37 cellular contexts compared by ENCODE assay signal in genomic region chr2:151391436-151391835, GRCh38. TPM values are rescaled to one million over a fixed set of nuclear protein-coding genes. Genes with fewer than 3 reads are reported as not detected.
"Had no signal": no experiment of that assay in that cellular context is flagged by ENCODE, and none has a peak within 500 bp of the region (broad histone marks: within the 10 kb centered on the region; RNA-seq: fewer than 3 reads in every experiment).

No MANE protein-coding gene starts in this region.

- H3K9me3 ChIP-seq: adrenal gland, body of pancreas had no signal

- H3K27ac ChIP-seq: adrenal gland, body of pancreas, brain microvascular endothelial cell, cardiac muscle cell, WERI-Rb-1 had no signal

- H3K4me3 ChIP-seq: adrenal gland, body of pancreas, cardiac muscle cell had no signal

- H3K36me3 ChIP-seq: adrenal gland, brain microvascular endothelial cell, cardiac muscle cell, WERI-Rb-1 had no signal

- H3K27me3 ChIP-seq: adrenal gland, body of pancreas, brain microvascular endothelial cell, cardiac muscle cell had no signal

- H3K4me1 ChIP-seq: adrenal gland, body of pancreas had no signal

- DNase-seq: activated CD4-positive, alpha-beta memory T cell treated with anti-CD3 and anti-CD28 coated beads, Interleukin-2, amount 10 ng/mL, durations not matched to agents 7 days and 5 days; activated CD4-positive, alpha-beta T cell treated with anti-CD3 and anti-CD28 coated beads for 1 hour; activated CD4-positive, alpha-beta T cell treated with anti-CD3 and anti-CD28 coated beads for 36 hours; activated CD4-positive, alpha-beta T cell treated with anti-CD3 and anti-CD28 coated beads for 48 hours; activated CD4-positive, alpha-beta T cell treated with anti-CD3 and anti-CD28 coated beads, Interleukin-2, amount 10 ng/mL, durations not matched to agents 7 days and 5 days; activated CD4-positive, alpha-beta T cell treated with anti-CD3 and anti-CD28 coated beads, Interleukin-2, amount 50 U/mL, for 48 hours; activated CD4-positive, CD25-positive, alpha-beta regulatory T cell; activated CD8-positive, alpha-beta memory T cell treated with anti-CD3 and anti-CD28 coated beads for 24 hours; activated CD8-positive, alpha-beta memory T cell treated with anti-CD3 and anti-CD28 coated beads, Interleukin-2, amount 10 ng/mL, durations not matched to agents 7 days and 5 days; activated CD8-positive, alpha-beta memory T cell treated with anti-CD3 and anti-CD28 coated beads, Interleukin-2, amount 50 U/mL, for 48 hours; activated CD8-positive, alpha-beta T cell treated with anti-CD3 and anti-CD28 coated beads, Interleukin-2, amount 10 ng/mL, durations not matched to agents 7 days and 5 days; activated effector memory CD4-positive, alpha-beta T cell treated with Interleukin-2 at 50 U/mL for 16 hours; activated gamma-delta T cell; activated naive CD4-positive, alpha-beta T cell treated with anti-CD3 and anti-CD28 coated beads, Interleukin-2, amount 10 ng/mL, durations not matched to agents 7 days and 5 days; activated naive CD4-positive, alpha-beta T cell treated with Interleukin-2 at 50 U/mL for 16 hours; activated naive CD8-positive, alpha-beta T cell treated with anti-CD3 and anti-CD28 coated beads, Interleukin-2, amount 10 ng/mL, durations not matched to agents 7 days and 5 days; activated naive CD8-positive, alpha-beta T cell treated with anti-CD3 and anti-CD28 coated beads, Interleukin-2, amount 50 U/mL, for 24 hours; activated T-cell treated with anti-CD3 and anti-CD28 coated beads, Interleukin-2, amount 50 U/mL, for 1 hour; activated T-cell treated with anti-CD3 and anti-CD28 coated beads, Interleukin-2, amount 50 U/mL, for 4 hours; activated T-cell treated with anti-CD3 and anti-CD28 coated beads, Interleukin-2, amount 50 U/mL, for 72 hours; adrenal gland; amniotic stem cell; aorta; body of pancreas; brain microvascular endothelial cell; caudate nucleus; cerebellar nuclear complex; SW 1271; T-helper 1 cell; T-helper 2 cell; T-helper 9 cell; WERI-Rb-1 had no signal

- ATAC-seq: activated CD4-positive, alpha-beta T cell treated with anti-CD3 and anti-CD28 coated beads for 36 hours; activated CD4-positive, CD25-positive, alpha-beta regulatory T cell treated with anti-CD3 and anti-CD28 coated beads, Interleukin-2, amount 50 U/mL, for 24 hours; activated CD8-positive, alpha-beta memory T cell treated with anti-CD3 and anti-CD28 coated beads, Interleukin-2, amount 10 ng/mL, durations not matched to agents 7 days and 5 days; activated CD8-positive, alpha-beta T cell treated with anti-CD3 and anti-CD28 coated beads, Interleukin-2, amount 10 ng/mL, durations not matched to agents 7 days and 5 days; activated naive CD8-positive, alpha-beta T cell treated with anti-CD3 and anti-CD28 coated beads, Interleukin-2, amount 50 U/mL, for 24 hours; activated T-cell treated with anti-CD3 and anti-CD28 coated beads, Interleukin-2, amount 50 U/mL, for 4 hours; activated T-cell treated with anti-CD3 and anti-CD28 coated beads, Interleukin-2, amount 50 U/mL, for 72 hours; body of pancreas; WTC11 had no signal

RNA-seq across cellular contexts. Expression of gene TNFAIP6, which starts 34.0 kb away (rescaled TPM):
- total RNA-seq: activated CD4-positive, alpha-beta memory T cell treated with anti-CD3 and anti-CD28 coated beads, Interleukin-2, amount 10 ng/mL, durations not matched to agents 7 days and 5 days; activated CD4-positive, alpha-beta T cell treated with anti-CD3 and anti-CD28 coated beads for 36 hours; activated CD4-positive, alpha-beta T cell treated with anti-CD3 and anti-CD28 coated beads, Interleukin-2, amount 10 ng/mL, durations not matched to agents 7 days and 5 days; activated CD8-positive, alpha-beta memory T cell treated with anti-CD3 and anti-CD28 coated beads, Interleukin-2, amount 10 ng/mL, durations not matched to agents 7 days and 5 days; activated CD8-positive, alpha-beta T cell treated with anti-CD3 and anti-CD28 coated beads, Interleukin-2, amount 10 ng/mL, durations not matched to agents 7 days and 5 days; activated naive CD8-positive, alpha-beta T cell treated with anti-CD3 and anti-CD28 coated beads, Interleukin-2, amount 10 ng/mL, durations not matched to agents 7 days and 5 days; activated T-cell treated with anti-CD3 and anti-CD28 coated beads, Interleukin-2, amount 50 U/mL, for 4 hours; activated T-cell treated with anti-CD3 and anti-CD28 coated beads, Interleukin-2, amount 50 U/mL, for 72 hours; activated T-helper 1 cell treated with anti-CD3 and anti-CD28 coated beads, Interleukin-12 subunit alpha, Interleukin-12 subunit beta, Interleukin-2, Interleukin-4 antibody, amounts not matched to agents 30 ng/mL and 10 ng/mL and 1 ng/mL, durations not matched to agents 14 hours and 24 hours and 36 hours; activated T-helper 2 cell treated with anti-CD3 and anti-CD28 coated beads, Interferon-gamma antibody, Interleukin-2, Interleukin-4, amounts not matched to agents 10 μg/mL and 5 μg/mL and 100 μg/mL, durations not matched to agents 14 hours and 24 hours and 36 hours; cardiac muscle cell had no signal
